Comparison of ENCODE assay signal across 25 cellular contexts in genomic region chr2:3612639-3613523, GRCh38. TPM values are rescaled to one million over a fixed set of nuclear protein-coding genes. Genes with fewer than 3 reads are reported as not detected.
DNase-seq lines count a peak whose midpoint lies in the region; ATAC-seq, FAIRE-seq and TF ChIP-seq lines count a peak whose summit lies in the region.
"Had no signal": no experiment of that assay in that cellular context is flagged by ENCODE, and none has a peak within 500 bp of the region (broad histone marks: within the 10 kb centered on the region; RNA-seq: fewer than 3 reads in every experiment).

No MANE protein-coding gene starts in this region.

- POLR2A ChIA-PET in HepG2 (lab: Yijun Ruan, JAX) (no interaction called here), OCI-LY7 (lab: Charles Lee) (interaction anchor here (0.7 kb wide), 1 partner anchor 8 kb away, joined by 3 read pairs; no protein-coding TSS in a partner anchor)

- no peak overlapping the region for H3K9ac ChIP-seq in HepG2 (ENCODE audit: insufficient read depth, low read depth, low read length)

- no peaks in the 10 kb centered on the region for H3K79me2 ChIP-seq in HepG2 (ENCODE audit: insufficient read depth, low read length)
- no peaks in the 10 kb centered on the region for H3K79me2 ChIP-seq in OCI-LY7 (ENCODE audit: insufficient read depth, low read depth, low read length)

- BruUV-seq in HepG2 (replicated peaks; lab: Mats Ljungman, UMichigan), result no TSS peak
- no TSS peak for BruUV-seq in OCI-LY7 (replicated peaks; lab: Mats Ljungman, UMichigan)

- intact Hi-C loops in HepG2 (cut with micrococcal nuclease; ENCODE audit: unreplicated experiment) (no loop called here), sigmoid colon (cut with DNase I) (no loop called here), OCI-LY7 (cut with micrococcal nuclease; ENCODE audit: unreplicated experiment) (no loop called here)

- FAIRE-seq in HepG2 (lab: Jason Lieb, UNC), result no peak
- FAIRE-seq: D721Med, frontal cortex, GM12891 had no signal

- H4K20me1 ChIP-seq in HepG2 (ENCODE audit: insufficient read depth, low read length) (no peaks in the 10 kb centered on the region), OCI-LY7 (ENCODE audit: insufficient read depth, low read length) (no peaks in the 10 kb centered on the region)

- CTCF ChIA-PET in HepG2 (lab: Yijun Ruan, JAX; ENCODE audit: low intra/inter-chr PET ratio, low total read pairs), result no interaction called here
- CTCF ChIA-PET in OCI-LY7 (lab: Charles Lee; ENCODE audit: unreplicated experiment), result no interaction called here

- peaks cover 13% of the 10 kb centered on the region; the same call in 1 of the 2 replicates for H3K4me1 ChIP-seq in HepG2 (ENCODE audit: insufficient read depth, low read length)
- H3K4me1 ChIP-seq in sigmoid colon, result no peaks in the 10 kb centered on the region
- peaks cover 38% of the 10 kb centered on the region for H3K4me1 ChIP-seq in OCI-LY7 (ENCODE audit: insufficient read depth, low read length, poor library complexity, severe bottlenecking)
- H3K4me1 ChIP-seq: esophagus muscularis mucosa, transverse colon had no signal

- H2AFZ ChIP-seq in HepG2 (ENCODE audit: low read length) (no peak overlapping the region), OCI-LY7 (ENCODE audit: low read length) (no peak overlapping the region)

- ATAC-seq in HepG2 (peak; percentile 14; the same call in 1 of the 3 replicates), GM19397 (IDR thresholded peaks at IDR 0.05; ENCODE audit: unreplicated experiment) (no peak)

- H3K27me3 ChIP-seq in H7 (ENCODE audit: control insufficient read depth, insufficient read depth, low read length) (no peaks in the 10 kb centered on the region), HepG2 (ENCODE audit: control insufficient read depth in 1 of 2, insufficient read depth in 2 of 2, low read length in 2 of 2) (peaks cover 2 to 8% of the 10 kb centered on the region in 2 experiments; a peak in 3 of 5 replicates), sigmoid colon (no peaks in the 10 kb centered on the region)
- H3K27me3 ChIP-seq: esophagus muscularis mucosa, neutrophil, transverse colon had no signal

- H3K36me3 ChIP-seq in H7 (replicated peaks; ENCODE audit: control insufficient read depth, insufficient read depth, low read length) (no peaks in the 10 kb centered on the region), HepG2 (replicated peaks in 1 of 2; ENCODE audit: control insufficient read depth in 1 of 2, insufficient read depth in 2 of 2, low read length in 2 of 2) (no peaks in the 10 kb centered on the region), sigmoid colon (no peaks in the 10 kb centered on the region), OCI-LY7 (ENCODE audit: insufficient read depth, low read length) (no peaks in the 10 kb centered on the region)
- H3K36me3 ChIP-seq: esophagus muscularis mucosa, neutrophil, transverse colon had no signal

- DNase-seq in activated CD4-positive, alpha-beta T cell treated with anti-CD3 and anti-CD28 coated beads for 1 hour, result peak; percentile 5
- no peak for DNase-seq in activated CD4-positive, alpha-beta T cell treated with anti-CD3 and anti-CD28 coated beads, Interleukin-2, amount 50 U/mL, for 1 hour
- DNase-seq in H7 (peak; percentile 31), HepG2 (ENCODE audit: low spot score) (no peak), sigmoid colon (peak; percentile 50), OCI-LY7 (ENCODE audit: low spot score) (no peak)
- DNase-seq in stimulated activated CD4-positive, alpha-beta T cell treated with anti-CD3 and anti-CD28 coated beads, Interleukin-12 subunit alpha, Interleukin-12 subunit beta, amount 100 ng/mL, for 4 hours, result no peak
- DNase-seq: activated gamma-delta T cell treated with Interleukin-2 at 50 U/mL for 16 hours; amniotic stem cell; cortex of kidney; NCI-H1105 treated with DMSO at 0.1 percent for 48 hours; NCI-H2029 treated with DMSO at 0.1 percent for 48 hours; NCI-H226; NCI-H748 treated with DMSO at 0.1 percent for 48 hours; stimulated activated CD4-positive, alpha-beta T cell treated with anti-CD3 and anti-CD28 coated beads, Interleukin-4, amount 100 ng/mL, for 24 hours; transverse colon had no signal

- in situ Hi-C loops in HepG2 (cut with HindIII; ENCODE audit: extremely low pct_ligation_motif_present, low pct_unique_long_range_greater_than_20kb), result no loop called here

- TF ChIP-seq POLR2A in HepG2 (IDR thresholded peaks at IDR 0.05; ENCODE audit: insufficient read depth in 1 of 2, low read depth in 2 of 2, low read length in 2 of 2) (no peak), sigmoid colon (IDR thresholded peaks at IDR 0.05) (no peak)

- no peak overlapping the region for H3K27ac ChIP-seq in HepG2 (ENCODE audit: extremely low read length, insufficient read depth, low read length)
- no peak overlapping the region for H3K27ac ChIP-seq in sigmoid colon
- no peak overlapping the region for H3K27ac ChIP-seq in OCI-LY7 (ENCODE audit: low read depth, low read length, poor library complexity, severe bottlenecking)
- H3K27ac ChIP-seq: 22Rv1, esophagus muscularis mucosa, neutrophil, RWPE1, transverse colon had no signal

- WGBS in HepG2 (ENCODE audit: low lambda C conversion rate), result 68% methylated on average over 29 of the region's 29 CpGs
- 88 to 91% methylated on average over 29 of the region's 29 CpGs for WGBS in sigmoid colon, 2 donors

- TF ChIP-seq EP300 in HepG2 (IDR thresholded peaks at IDR 0.05; ENCODE audit: low read depth in 2 of 2, low read length in 2 of 2) (no peak), HepG2 (CRISPR knock-in tag; IDR thresholded peaks at IDR 0.05; ENCODE audit: borderline replicate concordance) (no peak), sigmoid colon (IDR thresholded peaks at IDR 0.05) (no peak)

- no peak overlapping the region for H3K4me3 ChIP-seq in H7 (ENCODE audit: insufficient read depth, low read depth, low read length)
- no peak overlapping the region for H3K4me3 ChIP-seq in HepG2 (replicated peaks in 1 of 3; ENCODE audit: insufficient read depth in 1 of 3, low read depth in 2 of 3, low read length in 3 of 3)
- H3K4me3 ChIP-seq in sigmoid colon, result no peak overlapping the region
- H3K4me3 ChIP-seq in OCI-LY7 (ENCODE audit: low read depth, low read length, poor library complexity, severe bottlenecking), result no peak overlapping the region
- H3K4me3 ChIP-seq: esophagus muscularis mucosa, transverse colon had no signal

- no peak overlapping the region for H3K4me2 ChIP-seq in HepG2 (ENCODE audit: low read depth, low read length)
- no peak overlapping the region for H3K4me2 ChIP-seq in OCI-LY7 (ENCODE audit: low read length)

- no peaks in the 10 kb centered on the region for H3K9me2 ChIP-seq in OCI-LY7 (ENCODE audit: insufficient read depth, low read length)

- TF ChIP-seq RAD21 in HepG2 (CRISPR knock-in tag; IDR thresholded peaks at IDR 0.05), result no peak

- H3K9me3 ChIP-seq in HepG2 (ENCODE audit: low read length) (peaks cover 6% of the 10 kb centered on the region; the same call in 1 of the 2 replicates), sigmoid colon (no peaks in the 10 kb centered on the region), OCI-LY7 (ENCODE audit: low read length) (no peaks in the 10 kb centered on the region)
- H3K9me3 ChIP-seq: neutrophil, transverse colon had no signal

- TF ChIP-seq CTCF in HepG2 (CRISPR knock-in tag; IDR thresholded peaks at IDR 0.05) (no peak), sigmoid colon (IDR thresholded peaks at IDR 0.05) (no peak), OCI-LY7 (conservative IDR thresholded peaks at IDR 0.05; ENCODE audit: low read length) (no peak)

RNA-seq across cellular contexts. Expression of gene COLEC11, which starts 18.0 kb away (rescaled TPM):
- 0.07 TPM in 1 of 2 replicates, not detected in the other for total RNA-seq in H7 (2014; rRNA removed; shearing (Covaris generic))
- total RNA-seq in HepG2 (2016; rRNA removed; fragmentation: Illumina TruSeq; extraction: Trizol), result 2.5 and 3.0 TPM in 2 replicates
- 1.2 and 1.9 TPM in 2 replicates for total RNA-seq in HepG2 (2016; cell fraction: cytosol; rRNA removed; fragmentation: Illumina TruSeq; extraction: Trizol; ENCODE audit: low read depth)
- 2.5 and 3.0 TPM in 2 replicates for total RNA-seq in HepG2 (2016; cell fraction: insoluble cytoplasmic fraction; rRNA removed; fragmentation: Illumina TruSeq; extraction: Trizol)
- 2.2 and 2.3 TPM in 2 replicates for total RNA-seq in HepG2 (2016; cell fraction: membrane; rRNA removed; fragmentation: Illumina TruSeq; extraction: Trizol)
- 2.7 and 3.4 TPM in 2 replicates for total RNA-seq in HepG2 (2016; cell fraction: nucleus; rRNA removed; fragmentation: Illumina TruSeq; extraction: Trizol)
- 1.5 and 2.6 TPM in 2 replicates for polyA plus RNA-seq in HepG2 (2011; rRNA removed)
- polyA plus RNA-seq in HepG2 (2011; cell fraction: cytosol; rRNA removed), result 2.8 TPM in 2 replicates
- polyA plus RNA-seq in HepG2 (2011; cell fraction: nucleus; rRNA removed), result 4.0 and 4.6 TPM in 2 replicates
- 1.6 and 1.9 TPM in 2 replicates for polyA plus RNA-seq in HepG2 (2012)
- 0.71 and 0.78 TPM in 2 replicates for polyA plus RNA-seq in HepG2 (2016; cell fraction: cytosol; fragmentation: Illumina TruSeq; extraction: Trizol; ENCODE audit: low read depth)
- polyA plus RNA-seq in HepG2 (2016; cell fraction: insoluble cytoplasmic fraction; fragmentation: Illumina TruSeq; extraction: Trizol; ENCODE audit: low read depth), result 2.0 and 3.6 TPM in 2 replicates
- 1.5 TPM in 2 replicates for polyA plus RNA-seq in HepG2 (2016; cell fraction: membrane; fragmentation: Illumina TruSeq; extraction: Trizol; ENCODE audit: low read depth)
- 5.0 and 5.6 TPM in 2 replicates for polyA plus RNA-seq in HepG2 (2016; cell fraction: nucleus; fragmentation: Illumina TruSeq; extraction: Trizol; ENCODE audit: insufficient read depth, low read depth)
- polyA minus RNA-seq in HepG2 (2011; rRNA and poly(A)+ RNA removed; ENCODE audit: low replicate concordance), result 1.8 TPM in 1 of 2 replicates, not detected in the other
- polyA minus RNA-seq in HepG2 (2011; cell fraction: cytosol; rRNA and poly(A)+ RNA removed), result 0.69 and 1.3 TPM in 2 replicates
- polyA minus RNA-seq in HepG2 (2011; cell fraction: nucleus; rRNA and poly(A)+ RNA removed), result 2.6 and 2.8 TPM in 2 replicates
- 1 to 10 TPM; 2.3 to 8.2 (median 3.1) TPM for total RNA-seq in sigmoid colon
- 1 to 10 TPM in 2 of 3 donors, under 1 TPM in 1; 0.92 to 3.0 (median 1.3) TPM for polyA plus RNA-seq in sigmoid colon
- total RNA-seq in OCI-LY7 (2014; rRNA removed; shearing (Covaris generic)), result not detected in 2 replicates
- total RNA-seq in OCI-LY7 (2022), result 1.1 and 1.7 TPM in 2 replicates
- total RNA-seq: T-helper 1 cell treated with Interleukin-12 subunit alpha and Interleukin-12 subunit beta and Interleukin-4 antibody, amounts not matched to agents 30 ng/mL and 1 ng/mL, for 36 hours had no signal

RNA-seq across cellular contexts. Expression of gene RPS7, which starts 37.8 kb away (rescaled TPM):
- 2,082 and 2,647 TPM in 2 replicates for total RNA-seq in H7 (2014; rRNA removed; shearing (Covaris generic))
- total RNA-seq in HepG2 (2016; rRNA removed; fragmentation: Illumina TruSeq; extraction: Trizol) (3,686 and 4,415 TPM in 2 replicates), sigmoid colon (1,000 to 10,000 TPM; 4,404 to 6,289 (median 5,620) TPM), OCI-LY7 (2022) (2,524 and 2,654 TPM in 2 replicates)
- total RNA-seq in HepG2 (2016; cell fraction: cytosol; rRNA removed; fragmentation: Illumina TruSeq; extraction: Trizol; ENCODE audit: low read depth), result 5,456 and 6,100 TPM in 2 replicates
- total RNA-seq in HepG2 (2016; cell fraction: insoluble cytoplasmic fraction; rRNA removed; fragmentation: Illumina TruSeq; extraction: Trizol), result 3,753 and 4,559 TPM in 2 replicates
- 7,013 and 7,026 TPM in 2 replicates for total RNA-seq in HepG2 (2016; cell fraction: membrane; rRNA removed; fragmentation: Illumina TruSeq; extraction: Trizol)
- total RNA-seq in HepG2 (2016; cell fraction: nucleus; rRNA removed; fragmentation: Illumina TruSeq; extraction: Trizol), result 1,357 and 1,550 TPM in 2 replicates
- polyA plus RNA-seq in HepG2 (2011; rRNA removed) (3,283 and 4,040 TPM in 2 replicates), sigmoid colon (1,000 to 10,000 TPM; 1,874 to 3,184 (median 2,304) TPM)
- polyA plus RNA-seq in HepG2 (2011; cell fraction: cytosol; rRNA removed), result 3,092 and 3,668 TPM in 2 replicates
- polyA plus RNA-seq in HepG2 (2011; cell fraction: nucleus; rRNA removed), result 687 and 772 TPM in 2 replicates
- polyA plus RNA-seq in HepG2 (2012), result 3,723 and 4,459 TPM in 2 replicates
- 5,030 and 5,352 TPM in 2 replicates for polyA plus RNA-seq in HepG2 (2016; cell fraction: cytosol; fragmentation: Illumina TruSeq; extraction: Trizol; ENCODE audit: low read depth)
- polyA plus RNA-seq in HepG2 (2016; cell fraction: insoluble cytoplasmic fraction; fragmentation: Illumina TruSeq; extraction: Trizol; ENCODE audit: low read depth), result 4,110 and 4,812 TPM in 2 replicates
- polyA plus RNA-seq in HepG2 (2016; cell fraction: membrane; fragmentation: Illumina TruSeq; extraction: Trizol; ENCODE audit: low read depth), result 6,339 and 6,476 TPM in 2 replicates
- polyA plus RNA-seq in HepG2 (2016; cell fraction: nucleus; fragmentation: Illumina TruSeq; extraction: Trizol; ENCODE audit: insufficient read depth, low read depth), result 2,377 and 2,486 TPM in 2 replicates
- 217 and 248 TPM in 2 replicates for polyA minus RNA-seq in HepG2 (2011; rRNA and poly(A)+ RNA removed; ENCODE audit: low replicate concordance)
- polyA minus RNA-seq in HepG2 (2011; cell fraction: cytosol; rRNA and poly(A)+ RNA removed), result 598 and 688 TPM in 2 replicates
- 243 and 285 TPM in 2 replicates for polyA minus RNA-seq in HepG2 (2011; cell fraction: nucleus; rRNA and poly(A)+ RNA removed)
- 2,658 and 2,982 TPM in 2 replicates for total RNA-seq in OCI-LY7 (2014; rRNA removed; shearing (Covaris generic))

RNA-seq across cellular contexts. Expression of gene ALLC, which starts 45.1 kb away (rescaled TPM):
- not detected in 2 replicates for total RNA-seq in H7 (2014; rRNA removed; shearing (Covaris generic))
- 0.11 TPM in 1 of 2 replicates, not detected in the other for total RNA-seq in HepG2 (2016; rRNA removed; fragmentation: Illumina TruSeq; extraction: Trizol)
- total RNA-seq in HepG2 (2016; cell fraction: cytosol; rRNA removed; fragmentation: Illumina TruSeq; extraction: Trizol; ENCODE audit: low read depth), result 0.20 TPM in 1 of 2 replicates, not detected in the other
- 0.19 TPM in 1 of 2 replicates, not detected in the other for total RNA-seq in HepG2 (2016; cell fraction: insoluble cytoplasmic fraction; rRNA removed; fragmentation: Illumina TruSeq; extraction: Trizol)
- 0.14 TPM in 1 of 2 replicates, not detected in the other for total RNA-seq in HepG2 (2016; cell fraction: membrane; rRNA removed; fragmentation: Illumina TruSeq; extraction: Trizol)
- total RNA-seq in HepG2 (2016; cell fraction: nucleus; rRNA removed; fragmentation: Illumina TruSeq; extraction: Trizol), result 0.25 and 0.43 TPM in 2 replicates
- polyA plus RNA-seq in HepG2 (2011; rRNA removed), result 0.04 and 0.08 TPM in 2 replicates
- 0.03 TPM in 1 of 2 replicates, not detected in the other for polyA plus RNA-seq in HepG2 (2011; cell fraction: cytosol; rRNA removed)
- polyA plus RNA-seq in HepG2 (2011; cell fraction: nucleus; rRNA removed), result 0.07 and 0.16 TPM in 2 replicates
- polyA plus RNA-seq in HepG2 (2012), result not detected in 2 replicates
- polyA plus RNA-seq in HepG2 (2016; cell fraction: cytosol; fragmentation: Illumina TruSeq; extraction: Trizol; ENCODE audit: low read depth), result not detected in 2 replicates
- polyA plus RNA-seq in HepG2 (2016; cell fraction: insoluble cytoplasmic fraction; fragmentation: Illumina TruSeq; extraction: Trizol; ENCODE audit: low read depth), result 0.25 TPM in 1 of 2 replicates, not detected in the other
- polyA plus RNA-seq in HepG2 (2016; cell fraction: membrane; fragmentation: Illumina TruSeq; extraction: Trizol; ENCODE audit: low read depth), result 0.08 TPM in 1 of 2 replicates, not detected in the other
- 0.92 and 1.3 TPM in 2 replicates for polyA plus RNA-seq in HepG2 (2016; cell fraction: nucleus; fragmentation: Illumina TruSeq; extraction: Trizol; ENCODE audit: insufficient read depth, low read depth)
- polyA minus RNA-seq in HepG2 (2011; rRNA and poly(A)+ RNA removed; ENCODE audit: low replicate concordance), result not detected in 2 replicates
- polyA minus RNA-seq in HepG2 (2011; cell fraction: cytosol; rRNA and poly(A)+ RNA removed), result not detected in 2 replicates
- polyA minus RNA-seq in HepG2 (2011; cell fraction: nucleus; rRNA and poly(A)+ RNA removed), result 0.39 TPM in 1 of 2 replicates, not detected in the other
- not detected for total RNA-seq in sigmoid colon
- polyA plus RNA-seq in sigmoid colon, result not detected
- not detected in 2 replicates for total RNA-seq in OCI-LY7 (2014; rRNA removed; shearing (Covaris generic))
- total RNA-seq in OCI-LY7 (2022), result not detected in 2 replicates
- total RNA-seq: esophagus muscularis mucosa; T-helper 1 cell treated with Interleukin-12 subunit alpha and Interleukin-12 subunit beta and Interleukin-4 antibody, amounts not matched to agents 30 ng/mL and 1 ng/mL, for 36 hours; transverse colon had no signal

RNA-seq across cellular contexts. Expression of gene RNASEH1, which starts 54.7 kb away (rescaled TPM):
- total RNA-seq in H7 (2014; rRNA removed; shearing (Covaris generic)), result 40.4 and 42.8 TPM in 2 replicates
- 57.2 and 57.4 TPM in 2 replicates for total RNA-seq in HepG2 (2016; rRNA removed; fragmentation: Illumina TruSeq; extraction: Trizol)
- 73.8 and 75.1 TPM in 2 replicates for total RNA-seq in HepG2 (2016; cell fraction: cytosol; rRNA removed; fragmentation: Illumina TruSeq; extraction: Trizol; ENCODE audit: low read depth)
- 56.9 and 57.3 TPM in 2 replicates for total RNA-seq in HepG2 (2016; cell fraction: insoluble cytoplasmic fraction; rRNA removed; fragmentation: Illumina TruSeq; extraction: Trizol)
- total RNA-seq in HepG2 (2016; cell fraction: membrane; rRNA removed; fragmentation: Illumina TruSeq; extraction: Trizol), result 90.4 and 92.3 TPM in 2 replicates
- 37.2 and 39.3 TPM in 2 replicates for total RNA-seq in HepG2 (2016; cell fraction: nucleus; rRNA removed; fragmentation: Illumina TruSeq; extraction: Trizol)
- 12.7 and 14.5 TPM in 2 replicates for polyA plus RNA-seq in HepG2 (2011; rRNA removed)
- 12.8 and 14.0 TPM in 2 replicates for polyA plus RNA-seq in HepG2 (2011; cell fraction: cytosol; rRNA removed)
- 10.4 and 11.6 TPM in 2 replicates for polyA plus RNA-seq in HepG2 (2011; cell fraction: nucleus; rRNA removed)
- polyA plus RNA-seq in HepG2 (2012), result 21.0 and 21.2 TPM in 2 replicates
- 75.3 and 82.0 TPM in 2 replicates for polyA plus RNA-seq in HepG2 (2016; cell fraction: cytosol; fragmentation: Illumina TruSeq; extraction: Trizol; ENCODE audit: low read depth)
- 46.3 and 47.8 TPM in 2 replicates for polyA plus RNA-seq in HepG2 (2016; cell fraction: insoluble cytoplasmic fraction; fragmentation: Illumina TruSeq; extraction: Trizol; ENCODE audit: low read depth)
- 68.9 and 69.5 TPM in 2 replicates for polyA plus RNA-seq in HepG2 (2016; cell fraction: membrane; fragmentation: Illumina TruSeq; extraction: Trizol; ENCODE audit: low read depth)
- 43.7 and 45.2 TPM in 2 replicates for polyA plus RNA-seq in HepG2 (2016; cell fraction: nucleus; fragmentation: Illumina TruSeq; extraction: Trizol; ENCODE audit: insufficient read depth, low read depth)
- polyA minus RNA-seq in HepG2 (2011; rRNA and poly(A)+ RNA removed; ENCODE audit: low replicate concordance), result 10.4 and 15.6 TPM in 2 replicates
- polyA minus RNA-seq in HepG2 (2011; cell fraction: cytosol; rRNA and poly(A)+ RNA removed), result 11.1 and 12.0 TPM in 2 replicates
- polyA minus RNA-seq in HepG2 (2011; cell fraction: nucleus; rRNA and poly(A)+ RNA removed), result 17.3 and 19.1 TPM in 2 replicates
- total RNA-seq in sigmoid colon, result 10 to 100 TPM; 20.5 to 28.4 (median 23.9) TPM
- 10 to 100 TPM; 10.4 to 18.4 (median 10.8) TPM for polyA plus RNA-seq in sigmoid colon
- total RNA-seq in OCI-LY7 (2014; rRNA removed; shearing (Covaris generic)), result 34.7 and 35.7 TPM in 2 replicates
- 41.9 and 48.2 TPM in 2 replicates for total RNA-seq in OCI-LY7 (2022)

Comparison
In these comparisons a context has a peak if more than half of its experiments do, and no peak if none do; other contexts are left out.
1. DNase-seq: peak in activated CD4-positive, alpha-beta T cell treated with anti-CD3 and anti-CD28 coated beads for 1 hour (single experiment), H7 (single experiment) and sigmoid colon (single experiment); none in activated CD4-positive, alpha-beta T cell treated with anti-CD3 and anti-CD28 coated beads, Interleukin-2, amount 50 U/mL, for 1 hour (single experiment), HepG2 (single experiment), stimulated activated CD4-positive, alpha-beta T cell treated with anti-CD3 and anti-CD28 coated beads, Interleukin-12 subunit alpha, Interleukin-12 subunit beta, amount 100 ng/mL, for 4 hours (single experiment) and OCI-LY7 (single experiment).